In genomic region chr12:75505706-75506312, GRCh38 we compare ENCODE assay signal across 8 cellular contexts. TPM values are rescaled to one million over a fixed set of nuclear protein-coding genes. Genes with fewer than 3 reads are reported as not detected.
A peak's percentile ranks its signal among the peaks of the same experiment; 100 is the strongest.
DNase-seq lines count a peak whose midpoint lies in the region; ATAC-seq and TF ChIP-seq lines count a peak whose summit lies in the region.

No MANE protein-coding gene starts in this region.

- H3K27me3 ChIP-seq in BJ (ENCODE audit: control insufficient read depth, insufficient read depth, low read length) = no peaks in the 10 kb centered on the region

- DNase-seq in BJ (ENCODE audit: low read depth) (no peak), SK-N-DZ (ENCODE audit: low spot score) (peak; percentile 13), germinal center (ENCODE audit: low spot score) (peak; percentile 9), OCI-M2 (lab: John Stamatoyannopoulos, UW; ENCODE audit: unreplicated experiment) (no peak), globus pallidus (ENCODE audit: low spot score) (no peak), DMS79 (lab: John Stamatoyannopoulos, UW) (no peak)

- ATAC-seq in GM19035 (IDR thresholded peaks at IDR 0.05; ENCODE audit: unreplicated experiment) (peak; percentile 48), HG03565 (IDR thresholded peaks at IDR 0.05; ENCODE audit: unreplicated experiment) (no peak)

- peak; percentile 67 for TF ChIP-seq CTCF in BJ (IDR thresholded peaks at IDR 0.05; ENCODE audit: insufficient read depth, low read depth, low read length)

- H3K36me3 ChIP-seq in BJ (ENCODE audit: control insufficient read depth, insufficient read depth, low read length) = peaks cover 2% of the 10 kb centered on the region

- CTCF ChIA-PET in BJ (lab: Yijun Ruan, JAX) = interaction anchor here (0.8 to 2.2 kb wide), 3 partner anchors 26 to 171 kb away, joined by 3 to 11 read pairs (median 8); partner anchors contain the start of genes GLIPR1, GLIPR1L1 and GLIPR1L2

- POLR2A ChIA-PET in BJ (lab: Charles Lee) = no interaction called here

- H3K4me3 ChIP-seq in BJ (ENCODE audit: low read depth, low read length) = no peak overlapping the region

RNA-seq across cellular contexts. Expression of gene KRR1, which starts 5.6 kb away (rescaled TPM):
- polyA plus RNA-seq in BJ (2011; rRNA removed) = 10.4 and 27.4 TPM in 2 replicates
- polyA minus RNA-seq in BJ (2011; rRNA and poly(A)+ RNA removed) = 7.0 and 8.7 TPM in 2 replicates
- 21.3 and 29.5 TPM in 2 replicates for polyA plus RNA-seq in SK-N-DZ (2014; cell fraction: cytosol; rRNA removed)
- 40.5 and 53.1 TPM in 2 replicates for polyA plus RNA-seq in SK-N-DZ (2014; cell fraction: nucleus; rRNA removed)

RNA-seq across cellular contexts. Expression of gene GLIPR1, which starts 25.3 kb away (rescaled TPM):
- polyA plus RNA-seq in BJ (2011; rRNA removed) = 175 and 214 TPM in 2 replicates
- 60.5 and 88.3 TPM in 2 replicates for polyA minus RNA-seq in BJ (2011; rRNA and poly(A)+ RNA removed)
- polyA plus RNA-seq in SK-N-DZ (2014; cell fraction: cytosol; rRNA removed) = 0.10 and 0.13 TPM in 2 replicates
- not detected in 2 replicates for polyA plus RNA-seq in SK-N-DZ (2014; cell fraction: nucleus; rRNA removed)

Comparison
In these comparisons a context has a peak if more than half of its experiments do, and no peak if none do; other contexts are left out.
1. DNase-seq: peak in SK-N-DZ (single experiment) and germinal center (single experiment); none in BJ (single experiment), OCI-M2 (single experiment), globus pallidus (single experiment) and DMS79 (single experiment).